8 cellular contexts compared by ENCODE assay signal in the genomic region with DNA sequence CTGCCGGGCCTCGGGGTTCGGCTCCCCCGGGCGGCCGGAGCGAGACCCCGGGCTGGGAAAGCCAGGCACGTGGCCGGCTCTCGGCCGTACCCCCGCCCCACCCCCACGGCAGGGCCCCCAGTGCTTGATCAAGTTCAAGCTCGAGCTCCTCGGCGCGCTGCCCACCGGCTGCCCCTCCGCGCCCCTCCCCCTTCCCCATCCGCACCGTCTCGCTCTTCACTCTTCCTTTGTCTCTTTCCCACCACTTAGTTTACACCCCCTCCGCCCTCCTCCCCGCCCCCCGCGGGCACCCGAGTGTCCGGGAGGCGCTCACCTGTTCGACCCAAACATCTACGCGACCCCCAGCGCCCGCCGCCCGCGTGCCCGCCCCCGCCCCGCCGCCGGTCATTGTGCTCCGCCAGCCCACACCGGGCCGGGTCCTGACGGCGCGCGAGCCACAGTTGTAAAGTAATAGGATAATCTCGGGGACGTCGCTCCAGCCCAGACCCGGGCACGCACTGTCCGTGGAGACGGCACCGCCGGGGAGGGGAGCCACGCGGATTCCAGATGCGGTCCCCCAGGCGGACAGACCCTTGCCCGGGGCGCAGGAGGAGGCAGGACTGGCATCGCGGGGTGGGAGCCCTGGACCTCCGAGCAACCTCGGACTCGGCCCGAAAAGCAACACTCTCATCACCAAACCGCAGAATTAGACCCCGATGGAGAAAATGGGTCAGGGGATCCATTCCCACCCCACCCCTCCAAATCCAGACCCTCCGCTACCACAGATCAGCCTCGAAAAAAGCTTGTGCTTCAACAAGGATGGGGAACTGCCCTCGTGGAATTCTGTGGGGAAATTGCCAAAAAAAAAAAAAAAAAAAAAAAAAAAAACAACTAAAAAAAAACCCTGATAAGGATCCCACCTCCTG.
A peak's percentile ranks its signal among the peaks of the same experiment; 100 is the strongest.
DNase-seq lines count a peak whose midpoint lies in the region; ATAC-seq and TF ChIP-seq lines count a peak whose summit lies in the region.

No MANE protein-coding gene starts in this region.

- H3K4me1 ChIP-seq in breast epithelium, result peaks cover 0 to 5% of the 10 kb centered on the region in 2 donors

- ATAC-seq in SK-N-SH treated with all-trans-retinoic acid at 6 μM for 48 hours (peak; percentile 63), GM18861 (IDR thresholded peaks at IDR 0.05; ENCODE audit: unreplicated experiment) (no peak)

- peak overlapping the region; percentile 84 to 96 for H3K27ac ChIP-seq in breast epithelium

- peak overlapping the region; percentile 72 to 99 (median 93) for H3K4me3 ChIP-seq in breast epithelium

- no peaks in the 10 kb centered on the region for H3K27me3 ChIP-seq in breast epithelium

- H3K36me3 ChIP-seq in breast epithelium, result no peaks in the 10 kb centered on the region

- H3K9me3 ChIP-seq in breast epithelium, result no peaks in the 10 kb centered on the region

- no peak for TF ChIP-seq CTCF in breast epithelium (IDR thresholded peaks at IDR 0.05)

- intact Hi-C loops in breast epithelium (cut with DNase I; ENCODE audit: low total_unique reads), result no loop called here

- TF ChIP-seq POLR2A in breast epithelium (IDR thresholded peaks at IDR 0.05), result no peak

- DNase-seq in stimulated activated CD4-positive, alpha-beta T cell treated with anti-CD3 and anti-CD28 coated beads, Interleukin-12 subunit alpha, Interleukin-12 subunit beta, amount 100 ng/mL, for 4 hours, result peak; percentile 33
- no peak for DNase-seq in stimulated activated CD4-positive, alpha-beta T cell treated with anti-CD3 and anti-CD28 coated beads, Interleukin-2, amount 100 ng/mL, for 48 hours
- DNase-seq in breast epithelium (ENCODE audit: low spot score in 2 of 2) (no peak), left kidney (ENCODE audit: low read depth, low spot score) (peak; percentile 89), GM19240 (ENCODE audit: insufficient read length, low spot score) (no peak)
- peak; percentile 53 for DNase-seq in stimulated activated CD8-positive, alpha-beta memory T cell treated with anti-CD3 and anti-CD28 coated beads, Interleukin-4, amount 100 ng/mL, for 48 hours

TF ChIP-seq in SK-N-SH treated with all-trans-retinoic acid at 6 μM for 48 hours, 23 proteins besides CTCF, POLR2A, EP300 and RAD21:
- TF ChIP-seq, protein P1, sequence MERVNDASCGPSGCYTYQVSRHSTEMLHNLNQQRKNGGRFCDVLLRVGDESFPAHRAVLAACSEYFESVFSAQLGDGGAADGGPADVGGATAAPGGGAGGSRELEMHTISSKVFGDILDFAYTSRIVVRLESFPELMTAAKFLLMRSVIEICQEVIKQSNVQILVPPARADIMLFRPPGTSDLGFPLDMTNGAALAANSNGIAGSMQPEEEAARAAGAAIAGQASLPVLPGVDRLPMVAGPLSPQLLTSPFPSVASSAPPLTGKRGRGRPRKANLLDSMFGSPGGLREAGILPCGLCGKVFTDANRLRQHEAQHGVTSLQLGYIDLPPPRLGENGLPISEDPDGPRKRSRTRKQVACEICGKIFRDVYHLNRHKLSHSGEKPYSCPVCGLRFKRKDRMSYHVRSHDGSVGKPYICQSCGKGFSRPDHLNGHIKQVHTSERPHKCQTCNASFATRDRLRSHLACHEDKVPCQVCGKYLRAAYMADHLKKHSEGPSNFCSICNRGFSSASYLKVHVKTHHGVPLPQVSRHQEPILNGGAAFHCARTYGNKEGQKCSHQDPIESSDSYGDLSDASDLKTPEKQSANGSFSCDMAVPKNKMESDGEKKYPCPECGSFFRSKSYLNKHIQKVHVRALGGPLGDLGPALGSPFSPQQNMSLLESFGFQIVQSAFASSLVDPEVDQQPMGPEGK (CRISPR knock-in tag; IDR thresholded peaks at IDR 0.05; ENCODE audit: borderline replicate concordance), result 0 out of 2 replicates have a peak, but pooled peaks have one; percentile 9
- TF ChIP-seq ZFP3 (CRISPR knock-in tag; IDR thresholded peaks at IDR 0.05), result no peak

Comparison
In these comparisons a context has a peak if more than half of its experiments do, and no peak if none do; other contexts are left out.
1. DNase-seq: peak in stimulated activated CD4-positive, alpha-beta T cell treated with anti-CD3 and anti-CD28 coated beads, Interleukin-12 subunit alpha, Interleukin-12 subunit beta, amount 100 ng/mL, for 4 hours (single experiment), left kidney (single experiment) and stimulated activated CD8-positive, alpha-beta memory T cell treated with anti-CD3 and anti-CD28 coated beads, Interleukin-4, amount 100 ng/mL, for 48 hours (single experiment); none in stimulated activated CD4-positive, alpha-beta T cell treated with anti-CD3 and anti-CD28 coated beads, Interleukin-2, amount 100 ng/mL, for 48 hours (0 of 2), breast epithelium (0 of 2) and GM19240 (single experiment).